In genomic region chr20:36202891-36203338, GRCh38 we compare ENCODE assay signal across 8 cellular contexts. TPM values are rescaled to one million over a fixed set of nuclear protein-coding genes. Genes with fewer than 3 reads are reported as not detected.
DNase-seq lines count a peak whose midpoint lies in the region; ATAC-seq and TF ChIP-seq lines count a peak whose summit lies in the region.

No MANE protein-coding gene starts in this region.

- TF ChIP-seq RAD21 in liver (IDR thresholded peaks at IDR 0.05) = peak; percentile 77 to 84

- H3K27ac Mint-ChIP-seq in chondrocyte (ENCODE audit: unreplicated experiment) = no peak overlapping the region

- H3K4me3 ChIP-seq in liver (ENCODE audit: low read depth in 1 of 3, low read length in 3 of 3) = no peak overlapping the region

- DNase-seq in A172 (ENCODE audit: low spot score) (peak; percentile 57), NCI-H2227 treated with DMSO at 0.1 percent for 48 hours (lab: John Stamatoyannopoulos, UW) (peak; percentile 31), chondrocyte (ENCODE audit: low spot score) (no peak)
- DNase-seq in activated CD4-positive, alpha-beta T cell treated with anti-CD3 and anti-CD28 coated beads for 48 hours = peak; percentile 85
- peak; percentile 44 to 69 (median 65) for DNase-seq in stimulated activated CD4-positive, alpha-beta T cell treated with anti-CD3 and anti-CD28 coated beads, TNF-alpha, amount 100 ng/mL, for 48 hours (ENCODE audit: low read depth in 3 of 3)

- H3K9ac ChIP-seq in liver (ENCODE audit: low read depth in 1 of 2, low read length in 2 of 2) = no peak overlapping the region

- H3K4me1 Mint-ChIP-seq in chondrocyte (ENCODE audit: low read depth) = no peaks in the 10 kb centered on the region

- no peaks in the 10 kb centered on the region for H3K27me3 Mint-ChIP-seq in chondrocyte (ENCODE audit: low read depth)

- H3K36me3 Mint-ChIP-seq in chondrocyte (ENCODE audit: low read depth) = peaks cover 14% of the 10 kb centered on the region

- ATAC-seq in GM18868 (IDR thresholded peaks at IDR 0.05; ENCODE audit: unreplicated experiment) (peak; percentile 52), HG03135 (IDR thresholded peaks at IDR 0.05; ENCODE audit: unreplicated experiment) (no peak)

- no peak overlapping the region for H3K4me3 Mint-ChIP-seq in chondrocyte (ENCODE audit: unreplicated experiment)

- H3K27me3 ChIP-seq in liver (ENCODE audit: control insufficient read depth in 4 of 4, insufficient read depth in 4 of 4, low read length in 3 of 4) = no peaks in the 10 kb centered on the region

- H3K9me3 ChIP-seq in liver (ENCODE audit: control insufficient read depth in 4 of 4, low read length in 3 of 4) = no peaks in the 10 kb centered on the region

- no peaks in the 10 kb centered on the region for H3K36me3 ChIP-seq in liver (ENCODE audit: control insufficient read depth in 4 of 4, insufficient read depth in 3 of 4, low read depth in 1 of 4, low read length in 3 of 4)

- TF ChIP-seq CTCF in chondrocyte (IDR thresholded peaks at IDR 0.05) (peak; percentile 96), liver (IDR thresholded peaks at IDR 0.05; ENCODE audit: low read depth, low read length, missing input control) (peak; percentile 95)

- 30% methylated on average over 18 of the region's 18 CpGs for WGBS in liver

- H3K27ac ChIP-seq in liver (ENCODE audit: low read depth in 1 of 2, low read length in 2 of 2) = no peak overlapping the region

- H3K9me3 Mint-ChIP-seq in chondrocyte (ENCODE audit: low read depth) = no peaks in the 10 kb centered on the region

- H3K4me1 ChIP-seq in liver (ENCODE audit: control insufficient read depth in 4 of 4, insufficient read depth in 4 of 4, low read length in 3 of 4) = no peaks in the 10 kb centered on the region

TF ChIP-seq in liver, 16 proteins besides CTCF, POLR2A, EP300 and RAD21:
- TF ChIP-seq GABPA (IDR thresholded peaks at IDR 0.05 in 1 of 2, conservative IDR thresholded peaks at IDR 0.05 in 1 of 2) (no peak), YY1 (IDR thresholded peaks at IDR 0.05) (no peak), JUND (IDR thresholded peaks at IDR 0.05) (no peak)
TF ChIP-seq in liver: peak in this region for 0.

RNA-seq across cellular contexts. Expression of gene AAR2, which starts 33.4 kb away (rescaled TPM):
- 36.7 and 36.8 TPM in 2 replicates for total RNA-seq in A172 (2014; rRNA removed; shearing (Covaris generic))
- total RNA-seq in chondrocyte = 24.6 to 27.2 TPM (median 24.6 TPM) in 3 replicates
- total RNA-seq in liver = 10 to 100 TPM; 14.1 to 17.9 TPM
- polyA plus RNA-seq in liver = 10 to 100 TPM; 16.9 to 17.8 TPM

RNA-seq across cellular contexts. Expression of gene EPB41L1, which starts 48.4 kb away (rescaled TPM):
- 32.2 and 43.2 TPM in 2 replicates for total RNA-seq in A172 (2014; rRNA removed; shearing (Covaris generic))
- total RNA-seq in chondrocyte (41.1 to 42.7 TPM (median 42.1 TPM) in 3 replicates), liver (1 to 10 TPM; 3.4 to 5.2 TPM)
- 10 to 100 TPM in 1 of 2 donors, 1 to 10 TPM in 1; 2.4 to 11.9 TPM for polyA plus RNA-seq in liver
